Comparison of ENCODE assay signal across 17 cellular contexts in genomic region chrX:123155327-123155726, GRCh38. TPM values are rescaled to one million over a fixed set of nuclear protein-coding genes. Genes with fewer than 3 reads are reported as not detected.
DNase-seq lines count a peak whose midpoint lies in the region; ATAC-seq and TF ChIP-seq lines count a peak whose summit lies in the region.
"Had no signal": no experiment of that assay in that cellular context is flagged by ENCODE, and none has a peak within 500 bp of the region (broad histone marks: within the 10 kb centered on the region; RNA-seq: fewer than 3 reads in every experiment).

No MANE protein-coding gene starts in this region.

- H3K4me3 Mint-ChIP-seq in stimulated activated naive B cell treated with anti-CD40 and anti-IgM and Interleukin-4, amounts not matched to agents 10 μg/mL and 1 μg/mL and 100 μg/mL, for 72 hours: no peak overlapping the region
- H3K4me3 Mint-ChIP-seq: CD8-positive, alpha-beta T cell had no signal

- H3K27me3 Mint-ChIP-seq in stimulated activated naive B cell treated with anti-CD40 and anti-IgM and Interleukin-4, amounts not matched to agents 10 μg/mL and 1 μg/mL and 100 μg/mL, for 72 hours: no peaks in the 10 kb centered on the region

- H3K79me2 ChIP-seq in HCT116 (ENCODE audit: insufficient read depth, low read length) (no peaks in the 10 kb centered on the region), mammary epithelial cell (ENCODE audit: insufficient read depth, low read length) (no peaks in the 10 kb centered on the region)

- no peaks in the 10 kb centered on the region for H3K4me1 ChIP-seq in HCT116 (ENCODE audit: control insufficient read depth in 1 of 2, insufficient read depth in 2 of 2, low read length in 2 of 2)
- no peaks in the 10 kb centered on the region for H3K4me1 ChIP-seq in mammary epithelial cell (ENCODE audit: insufficient read depth, low read length)
- no peaks in the 10 kb centered on the region for H3K4me1 ChIP-seq in suprapubic skin
- H3K4me1 ChIP-seq: SJSA1 had no signal

- no peaks in the 10 kb centered on the region for H3K4me1 Mint-ChIP-seq in stimulated activated naive B cell treated with anti-CD40 and anti-IgM and Interleukin-4, amounts not matched to agents 10 μg/mL and 1 μg/mL and 100 μg/mL, for 72 hours

- H3K36me3 Mint-ChIP-seq in stimulated activated naive B cell treated with anti-CD40 and anti-IgM and Interleukin-4, amounts not matched to agents 10 μg/mL and 1 μg/mL and 100 μg/mL, for 72 hours: no peaks in the 10 kb centered on the region
- H3K36me3 Mint-ChIP-seq: CD8-positive, alpha-beta T cell had no signal

- TF ChIP-seq CTCF in HCT116 (IDR thresholded peaks at IDR 0.05 in 2 of 3, conservative IDR thresholded peaks at IDR 0.05 in 1 of 3; ENCODE audit: borderline replicate concordance in 1 of 3, insufficient read depth in 1 of 3, low read depth in 2 of 3, low read length in 2 of 3): no peak
- TF ChIP-seq CTCF in mammary epithelial cell (conservative IDR thresholded peaks at IDR 0.05 in 1 of 2, IDR thresholded peaks at IDR 0.05 in 1 of 2; ENCODE audit: extremely low read depth in 1 of 2, insufficient read depth in 1 of 2, low read depth in 1 of 2, low read length in 2 of 2): no peak
- no peak for TF ChIP-seq CTCF in suprapubic skin (IDR thresholded peaks at IDR 0.05)

- H3K4me2 ChIP-seq in HCT116 (ENCODE audit: low read length) (peak overlapping the region; percentile 7; the same call in 1 of the 2 replicates), mammary epithelial cell (ENCODE audit: insufficient read depth, low read depth, low read length) (no peak overlapping the region)

- no peaks in the 10 kb centered on the region for H3K27me3 ChIP-seq in HCT116 (ENCODE audit: insufficient read depth, low read length)
- H3K27me3 ChIP-seq in mammary epithelial cell (ENCODE audit: insufficient read depth, low read length): no peaks in the 10 kb centered on the region
- no peaks in the 10 kb centered on the region for H3K27me3 ChIP-seq in suprapubic skin
- H3K27me3 ChIP-seq: SJSA1 had no signal

- in situ Hi-C loops in mammary epithelial cell (cut with MboI; ENCODE audit: low sequenced_read_pairs in 2 of 2): no loop called here

- H4K20me1 ChIP-seq in HCT116 (ENCODE audit: insufficient read depth): no peaks in the 10 kb centered on the region
- H4K20me1 ChIP-seq in mammary epithelial cell (ENCODE audit: insufficient read depth, low read length): no peaks in the 10 kb centered on the region

- H3K27ac Mint-ChIP-seq in stimulated activated naive B cell treated with anti-CD40 and anti-IgM and Interleukin-4, amounts not matched to agents 10 μg/mL and 1 μg/mL and 100 μg/mL, for 72 hours: no peak overlapping the region
- H3K27ac Mint-ChIP-seq: CD8-positive, alpha-beta T cell had no signal

- H3K4me3 ChIP-seq in HCT116 (replicated peaks in 1 of 2; ENCODE audit: low read depth in 1 of 2, low read length in 2 of 2) (no peak overlapping the region), mammary epithelial cell (replicated peaks in 1 of 3; ENCODE audit: insufficient read depth in 1 of 3, low read depth in 2 of 3, low read length in 3 of 3) (no peak overlapping the region), suprapubic skin (no peak overlapping the region)
- H3K4me3 ChIP-seq: SJSA1 had no signal

- H3K36me3 ChIP-seq in HCT116 (ENCODE audit: control insufficient read depth in 1 of 2, insufficient read depth in 2 of 2, low read length in 2 of 2): no peaks in the 10 kb centered on the region
- H3K36me3 ChIP-seq in mammary epithelial cell (ENCODE audit: insufficient read depth, low read length): no peaks in the 10 kb centered on the region
- no peaks in the 10 kb centered on the region for H3K36me3 ChIP-seq in suprapubic skin
- H3K36me3 ChIP-seq: SJSA1 had no signal

- BruUV-seq in HCT116 (replicated peaks; lab: Mats Ljungman, UMichigan) (no TSS peak), mammary epithelial cell (replicated peaks; lab: Mats Ljungman, UMichigan) (no TSS peak)

- CTCF ChIA-PET in HCT116 (lab: Charles Lee): no interaction called here
- CTCF ChIA-PET in mammary epithelial cell (lab: Charles Lee; ENCODE audit: low non-redundant PET): no interaction called here

- no peak for ATAC-seq in HCT116
- no peak for ATAC-seq in stimulated activated naive B cell treated with anti-CD40 and anti-IgM and Interleukin-4, amounts not matched to agents 10 μg/mL and 1 μg/mL and 100 μg/mL, for 72 hours (replicated peaks)
- ATAC-seq: CD8-positive, alpha-beta T cell had no signal

- peaks cover 2 to 4% of the 10 kb centered on the region in 2 donors for H3K9me3 Mint-ChIP-seq in stimulated activated naive B cell treated with anti-CD40 and anti-IgM and Interleukin-4, amounts not matched to agents 10 μg/mL and 1 μg/mL and 100 μg/mL, for 72 hours

- POLR2A ChIA-PET in HCT116 (lab: Charles Lee): no interaction called here

- H3K9ac ChIP-seq in HCT116 (ENCODE audit: low read length) (no peak overlapping the region), mammary epithelial cell (ENCODE audit: insufficient read depth, low read length) (no peak overlapping the region)

- H3K9me3 ChIP-seq in HCT116 (ENCODE audit: control insufficient read depth in 1 of 2, insufficient read depth in 1 of 2, low read depth in 1 of 2, low read length in 2 of 2) (no peaks in the 10 kb centered on the region), mammary epithelial cell (replicated peaks; ENCODE audit: insufficient read depth, low read length) (peaks cover 3% of the 10 kb centered on the region), suprapubic skin (no peaks in the 10 kb centered on the region)
- H3K9me3 ChIP-seq: SJSA1 had no signal

- no peak for DNase-seq in HCT116 (ENCODE audit: low read depth, low spot score)
- peak; percentile 60 for DNase-seq in NOMO-1 treated with DMSO at 0.1 percent for 48 hours (lab: John Stamatoyannopoulos, UW; ENCODE audit: unreplicated experiment)
- peak; percentile 9 for DNase-seq in mammary epithelial cell
- no peak for DNase-seq in stimulated activated naive B cell treated with anti-CD40 and anti-IgM and Interleukin-4, amounts not matched to agents 10 μg/mL and 1 μg/mL and 100 μg/mL, for 72 hours
- no peak for DNase-seq in suprapubic skin (ENCODE audit: low spot score in 2 of 2)
- DNase-seq in nucleus accumbens (lab: John Stamatoyannopoulos, UW): no peak
- DNase-seq in NCI-H345 (lab: John Stamatoyannopoulos, UW): no peak
- DNase-seq: CD8-positive, alpha-beta T cell; DMS79; HCEC 1CT; KBM-7; NCI-H1105; NCI-H1694; NCI-H524 treated with DMSO at 0.1 percent for 48 hours; OCI-M1; SW 1271 had no signal

- RAD21 ChIA-PET in HCT116 (lab: Charles Lee; ENCODE audit: low non-redundant PET in 1 of 2, low total read pairs in 2 of 2, uncharacterized antibody in 2 of 2, unreplicated experiment in 2 of 2): no interaction called here

- TF ChIP-seq EP300 in suprapubic skin (IDR thresholded peaks at IDR 0.05): no peak

- TF ChIP-seq POLR2A in HCT116 (IDR thresholded peaks at IDR 0.05; ENCODE audit: borderline replicate concordance, extremely low read depth, insufficient read depth, insufficient read length) (no peak), suprapubic skin (IDR thresholded peaks at IDR 0.05) (no peak)

- no peak overlapping the region for H3K27ac ChIP-seq in HCT116 (ENCODE audit: low read depth, low read length)
- no peak overlapping the region for H3K27ac ChIP-seq in mammary epithelial cell (ENCODE audit: insufficient read depth, low read depth, low read length)
- no peak overlapping the region for H3K27ac ChIP-seq in suprapubic skin
- H3K27ac ChIP-seq: SJSA1 had no signal

- no peak overlapping the region for H2AFZ ChIP-seq in HCT116 (ENCODE audit: low read depth, low read length, poor library complexity, severe bottlenecking)
- no peak overlapping the region for H2AFZ ChIP-seq in mammary epithelial cell (ENCODE audit: low read depth, low read length)

- intact Hi-C loops in HCT116 (cut with micrococcal nuclease): no loop called here
- intact Hi-C loops in mammary epithelial cell (cut with micrococcal nuclease): loop anchor here (5.0 kb wide), 1 partner anchor 68 kb away; no protein-coding TSS in a partner anchor

- WGBS in mammary epithelial cell (ENCODE audit: low coverage, missing lambda C conversion rate): 36% methylated on average over 1 of the region's 1 CpG
- 74% methylated on average over 1 of the region's 1 CpG for WGBS in suprapubic skin

- TF ChIP-seq RAD21 in HCT116 (IDR thresholded peaks at IDR 0.05; ENCODE audit: low read depth): no peak

- no peaks in the 10 kb centered on the region for H3K9me2 ChIP-seq in HCT116 (ENCODE audit: insufficient read depth)

- dilution Hi-C loops in mammary epithelial cell (cut with HindIII; ENCODE audit: low sequenced_read_pairs): no loop called here

TF ChIP-seq in HCT116, 20 proteins besides CTCF, POLR2A, EP300 and RAD21:
- TF ChIP-seq EZH2 (IDR thresholded peaks at IDR 0.05) (no peak), FOSL1 (IDR thresholded peaks at IDR 0.05; ENCODE audit: low read depth) (peak; percentile 51; the same call in 1 of the 2 replicates)

RNA-seq across cellular contexts. Expression of gene GRIA3, which starts 28.8 kb away (rescaled TPM):
- total RNA-seq in HCT116 (2021; ENCODE audit: unreplicated experiment) (not detected), mammary epithelial cell (under 1 TPM; 0.73 to 0.83 TPM), suprapubic skin (under 1 TPM in 3 of 4 donors, not detected in 1; 0.19 to 0.38 (median 0.29) TPM)
- not detected in 2 replicates for polyA plus RNA-seq in HCT116 (2012)
- polyA plus RNA-seq in mammary epithelial cell: 0.06 TPM
- polyA minus RNA-seq in mammary epithelial cell: not detected
- total RNA-seq: CD8-positive, alpha-beta T cell; SJSA1 had no signal

Comparison
In these comparisons a context has a peak if more than half of its experiments do, and no peak if none do; other contexts are left out.
1. DNase-seq: peak in NOMO-1 treated with DMSO at 0.1 percent for 48 hours (single experiment) and mammary epithelial cell (single experiment); none in HCT116 (single experiment), stimulated activated naive B cell treated with anti-CD40 and anti-IgM and Interleukin-4, amounts not matched to agents 10 μg/mL and 1 μg/mL and 100 μg/mL, for 72 hours (single experiment), suprapubic skin (0 of 2), nucleus accumbens (0 of 56) and NCI-H345 (single experiment).